In the genomic region with DNA sequence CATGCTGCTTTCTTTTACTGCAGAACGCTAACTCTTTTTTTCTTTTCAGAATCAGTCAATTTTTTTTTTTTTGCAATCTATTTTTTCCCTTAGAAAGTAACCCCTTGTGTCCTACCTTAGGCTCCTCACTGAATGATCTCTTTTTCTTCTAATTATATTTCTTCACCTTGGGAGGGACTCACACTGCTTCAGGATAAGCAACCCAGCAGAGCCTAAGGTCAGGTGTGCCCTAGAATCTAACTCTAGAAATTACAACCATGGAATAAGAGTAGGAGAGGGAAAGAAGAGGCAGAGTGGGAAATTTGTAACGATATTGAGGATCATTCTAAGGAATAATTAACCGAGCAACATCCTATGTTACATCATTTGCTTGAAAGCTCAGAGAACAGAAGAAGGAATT, we compare ENCODE assay signal across 18 cellular contexts.
DNase-seq lines count a peak whose midpoint lies in the region; ATAC-seq and TF ChIP-seq lines count a peak whose summit lies in the region.
"Had no signal": no experiment of that assay in that cellular context is flagged by ENCODE, and none has a peak within 500 bp of the region (broad histone marks: within the 10 kb centered on the region; RNA-seq: fewer than 3 reads in every experiment).

No MANE protein-coding gene starts in this region.

- H3K27me3 Mint-ChIP-seq in H9 (ENCODE audit: low read depth) (no peaks in the 10 kb centered on the region), WTC11 (ENCODE audit: low read depth) (no peaks in the 10 kb centered on the region)
- H3K27me3 Mint-ChIP-seq in stimulated activated naive B cell treated with anti-CD40 and anti-IgM and Interleukin-4, amounts not matched to agents 10 μg/mL and 1 μg/mL and 100 μg/mL, for 72 hours, result no peaks in the 10 kb centered on the region
- H3K27me3 Mint-ChIP-seq in CD8-positive, alpha-beta T cell (ENCODE audit: low read depth), result no peaks in the 10 kb centered on the region
- H3K27me3 Mint-ChIP-seq: CD4-positive, alpha-beta memory T cell had no signal

- no peak overlapping the region for H4K8ac ChIP-seq in H9 (replicated peaks; ENCODE audit: insufficient read length, low read depth, low read length)

- intact Hi-C loops in CD8-positive, alpha-beta T cell (cut with DNase I, micrococcal nuclease), result no loop called here

- no peak overlapping the region for H3K4me2 ChIP-seq in H9 (ENCODE audit: insufficient read depth, insufficient read length, low read length)

- no peak overlapping the region for H4K91ac ChIP-seq in H9 (ENCODE audit: insufficient read length, low read depth, low read length)

- no peak overlapping the region for H3K14ac ChIP-seq in H9 (ENCODE audit: insufficient read depth, low read length)

- no peaks in the 10 kb centered on the region for H3K36me3 Mint-ChIP-seq in H9 (ENCODE audit: insufficient read depth in 1 of 3, low read depth in 3 of 3)
- no peaks in the 10 kb centered on the region for H3K36me3 Mint-ChIP-seq in WTC11
- peaks cover 3 to 11% of the 10 kb centered on the region in 2 donors for H3K36me3 Mint-ChIP-seq in stimulated activated naive B cell treated with anti-CD40 and anti-IgM and Interleukin-4, amounts not matched to agents 10 μg/mL and 1 μg/mL and 100 μg/mL, for 72 hours
- H3K36me3 Mint-ChIP-seq in CD8-positive, alpha-beta T cell, result no peaks in the 10 kb centered on the region
- H3K36me3 Mint-ChIP-seq: CD4-positive, alpha-beta memory T cell had no signal

- H3K79me1 ChIP-seq in H9 (ENCODE audit: insufficient read depth, low read depth, low read length, poor library complexity, severe bottlenecking), result no peaks in the 10 kb centered on the region

- H3K9me3 ChIP-seq in H9 (ENCODE audit: control insufficient read depth, low read depth, low read length) (no peaks in the 10 kb centered on the region), iPS-15b (ENCODE audit: control insufficient read depth, insufficient read depth, low read length) (no peaks in the 10 kb centered on the region)
- no peaks in the 10 kb centered on the region for H3K9me3 ChIP-seq in CD8-positive, alpha-beta T cell (ENCODE audit: low read length)
- H3K9me3 ChIP-seq: BLaER1 treated with 17β-estradiol and CSF1 and Interleukin-3, amounts not matched to agents 10 nM and 100 nM had no signal

- no peaks in the 10 kb centered on the region for H4K20me1 ChIP-seq in H9 (ENCODE audit: control insufficient read depth, insufficient read depth, insufficient read length)
- H4K20me1 ChIP-seq: BLaER1 treated with 17β-estradiol and CSF1 and Interleukin-3, amounts not matched to agents 10 nM and 100 nM had no signal

- H3K36me3 ChIP-seq in iPS-15b (ENCODE audit: control insufficient read depth, insufficient read depth, low read length), result no peaks in the 10 kb centered on the region
- H3K36me3 ChIP-seq in CD8-positive, alpha-beta T cell (ENCODE audit: insufficient read depth, low read length), result no peaks in the 10 kb centered on the region
- H3K36me3 ChIP-seq: BLaER1 treated with 17β-estradiol and CSF1 and Interleukin-3, amounts not matched to agents 10 nM and 100 nM had no signal

- H3K4me1 ChIP-seq in H9 (ENCODE audit: insufficient read depth, low read length) (peaks cover 1% of the 10 kb centered on the region; the same call in 1 of the 2 replicates), iPS-15b (ENCODE audit: control insufficient read depth, insufficient read depth, low read length) (peaks cover 26% of the 10 kb centered on the region)
- no peaks in the 10 kb centered on the region for H3K4me1 ChIP-seq in CD8-positive, alpha-beta T cell (ENCODE audit: insufficient read depth, low read length)

- peak overlapping the region; percentile 5 for H3K4me3 ChIP-seq in iPS-15b (ENCODE audit: low read depth, low read length)
- no peak overlapping the region for H3K4me3 ChIP-seq in CD8-positive, alpha-beta T cell (ENCODE audit: low read depth, low read length)
- H3K4me3 ChIP-seq: BLaER1 treated with 17β-estradiol and CSF1 and Interleukin-3, amounts not matched to agents 10 nM and 100 nM had no signal

- peak overlapping the region; percentile 10 for H2AFZ ChIP-seq in H9 (ENCODE audit: low read length)

- DNase-seq in H9, result no peak
- DNase-seq in WTC11 (ENCODE audit: low spot score), result no peak
- no peak for DNase-seq in stimulated activated naive B cell treated with anti-CD40 and anti-IgM and Interleukin-4, amounts not matched to agents 10 μg/mL and 1 μg/mL and 100 μg/mL, for 72 hours
- no peak for DNase-seq in CD8-positive, alpha-beta T cell
- no peak for DNase-seq in H4 (ENCODE audit: low spot score)
- DNase-seq: ACHN; CD4-positive, alpha-beta memory T cell; Kasumi-1; NCI-H1417 treated with DMSO at 0.1 percent for 48 hours; NCI-H187; NCI-H446; NCI-H526; PC-3; Right ventricle myocardium superior had no signal

- WGBS in H9 (ENCODE audit: extremely low coverage, insufficient read length, low lambda C conversion rate), result no CpG with 5 or more reads among the region's 3 CpGs

- H3K4ac ChIP-seq in H9 (ENCODE audit: low read depth, low read length), result no peak overlapping the region

- no peak overlapping the region for H3K56ac ChIP-seq in H9 (ENCODE audit: insufficient read length, low read depth, low read length)

- H3T11ph ChIP-seq in H9 (ENCODE audit: low read length), result no peak overlapping the region

- H3K4me3 Mint-ChIP-seq in H9, result peak overlapping the region in 1 of 2 experiments; percentile 22; a peak in 1 of 5 replicates
- no peak overlapping the region; the same call in 1 of the 2 replicates for H3K4me3 Mint-ChIP-seq in WTC11
- peak overlapping the region; percentile 22 to 39 for H3K4me3 Mint-ChIP-seq in stimulated activated naive B cell treated with anti-CD40 and anti-IgM and Interleukin-4, amounts not matched to agents 10 μg/mL and 1 μg/mL and 100 μg/mL, for 72 hours
- H3K4me3 Mint-ChIP-seq in CD8-positive, alpha-beta T cell, result no peak overlapping the region
- H3K4me3 Mint-ChIP-seq: CD4-positive, alpha-beta memory T cell had no signal

- H3K9ac ChIP-seq in H9 (ENCODE audit: extremely low read depth, insufficient read length, low read length) (no peak overlapping the region), iPS-15b (ENCODE audit: low read depth, low read length) (peak overlapping the region; percentile 16)
- H3K9ac ChIP-seq: BLaER1 treated with 17β-estradiol and CSF1 and Interleukin-3, amounts not matched to agents 10 nM and 100 nM had no signal

- no peak overlapping the region for H3K27ac ChIP-seq in H9 (ENCODE audit: insufficient read length, low read depth, low read length)
- H3K27ac ChIP-seq in CD8-positive, alpha-beta T cell (ENCODE audit: low read depth, low read length), result no peak overlapping the region
- H3K27ac ChIP-seq: BLaER1 treated with 17β-estradiol and CSF1 and Interleukin-3, amounts not matched to agents 10 nM and 100 nM had no signal

- H2BK15ac ChIP-seq in H9 (ENCODE audit: low read depth, low read length), result no peak overlapping the region

- POLR2A ChIA-PET in WTC11 (lab: Charles Lee), result no interaction called here
- POLR2A ChIA-PET in CD8-positive, alpha-beta T cell (lab: Charles Lee), result no interaction called here

- H3K27me3 ChIP-seq in H9 (ENCODE audit: insufficient read depth, low read length) (no peaks in the 10 kb centered on the region), iPS-15b (ENCODE audit: control insufficient read depth, insufficient read depth, low read length) (no peaks in the 10 kb centered on the region)
- H3K27me3 ChIP-seq in CD8-positive, alpha-beta T cell (ENCODE audit: insufficient read depth, low read length), result no peaks in the 10 kb centered on the region
- H3K27me3 ChIP-seq: BLaER1 treated with 17β-estradiol and CSF1 and Interleukin-3, amounts not matched to agents 10 nM and 100 nM had no signal

- no peak overlapping the region for H2AK5ac ChIP-seq in H9 (ENCODE audit: insufficient read length, low read length)

- H3K27ac Mint-ChIP-seq in H9, result peak overlapping the region; percentile 91 to 97 (median 91)
- peak overlapping the region; percentile 87 for H3K27ac Mint-ChIP-seq in WTC11
- H3K27ac Mint-ChIP-seq in stimulated activated naive B cell treated with anti-CD40 and anti-IgM and Interleukin-4, amounts not matched to agents 10 μg/mL and 1 μg/mL and 100 μg/mL, for 72 hours, result peak overlapping the region; percentile 88
- H3K27ac Mint-ChIP-seq in CD8-positive, alpha-beta T cell, result no peak overlapping the region
- H3K27ac Mint-ChIP-seq: CD4-positive, alpha-beta memory T cell had no signal

- H3K9me3 Mint-ChIP-seq in H9, result no peaks in the 10 kb centered on the region
- no peaks in the 10 kb centered on the region for H3K9me3 Mint-ChIP-seq in WTC11
- no peaks in the 10 kb centered on the region for H3K9me3 Mint-ChIP-seq in stimulated activated naive B cell treated with anti-CD40 and anti-IgM and Interleukin-4, amounts not matched to agents 10 μg/mL and 1 μg/mL and 100 μg/mL, for 72 hours
- no peaks in the 10 kb centered on the region for H3K9me3 Mint-ChIP-seq in CD8-positive, alpha-beta T cell

- no peaks in the 10 kb centered on the region for H3K23me2 ChIP-seq in H9 (ENCODE audit: insufficient read length, low read depth, low read length, poor library complexity, severe bottlenecking)

- H2BK120ac ChIP-seq in H9 (ENCODE audit: low read depth, low read length, poor library complexity, severe bottlenecking), result no peak overlapping the region

- no peak overlapping the region for H3K18ac ChIP-seq in H9 (ENCODE audit: insufficient read length, low read depth, low read length)

- H3K23ac ChIP-seq in H9 (ENCODE audit: insufficient read length, low read depth, low read length), result no peak overlapping the region

- no peaks in the 10 kb centered on the region for H3K79me2 ChIP-seq in H9 (ENCODE audit: insufficient read depth, low read length)

- CTCF ChIA-PET in WTC11 (lab: Charles Lee), result no interaction called here
- CTCF ChIA-PET in CD8-positive, alpha-beta T cell (lab: Charles Lee), result no interaction called here

- ATAC-seq in WTC11 (peak; percentile 65), GM18873 (IDR thresholded peaks at IDR 0.05; ENCODE audit: low FRiP score, unreplicated experiment) (no peak)
- no peak for ATAC-seq in stimulated activated naive B cell treated with anti-CD40 and anti-IgM and Interleukin-4, amounts not matched to agents 10 μg/mL and 1 μg/mL and 100 μg/mL, for 72 hours (replicated peaks)
- no peak for ATAC-seq in CD8-positive, alpha-beta T cell
- ATAC-seq: HCT116, PC-3 had no signal

- peaks cover 39 to 43% of the 10 kb centered on the region in 2 experiments for H3K4me1 Mint-ChIP-seq in H9
- H3K4me1 Mint-ChIP-seq in WTC11, result peaks cover 55% of the 10 kb centered on the region
- H3K4me1 Mint-ChIP-seq in stimulated activated naive B cell treated with anti-CD40 and anti-IgM and Interleukin-4, amounts not matched to agents 10 μg/mL and 1 μg/mL and 100 μg/mL, for 72 hours, result peaks cover 33 to 84% of the 10 kb centered on the region in 2 donors
- H3K4me1 Mint-ChIP-seq in CD8-positive, alpha-beta T cell (ENCODE audit: low read depth), result no peaks in the 10 kb centered on the region
- H3K4me1 Mint-ChIP-seq: CD4-positive, alpha-beta memory T cell had no signal

- H2BK12ac ChIP-seq in H9 (ENCODE audit: insufficient read length, low read depth, low read length), result no peak overlapping the region

- no peak overlapping the region for H2BK5ac ChIP-seq in H9 (ENCODE audit: insufficient read length, low read length)

- H2BK20ac ChIP-seq in H9 (ENCODE audit: low read depth, low read length, poor library complexity, severe bottlenecking), result no peak overlapping the region

- TF ChIP-seq CTCF in H9 (conservative IDR thresholded peaks at IDR 0.05), result no peak
- no peak for TF ChIP-seq CTCF in WTC11 (IDR thresholded peaks at IDR 0.05)
- TF ChIP-seq CTCF in CD8-positive, alpha-beta T cell (IDR thresholded peaks at IDR 0.05), result no peak

- no peak overlapping the region for H4K5ac ChIP-seq in H9 (ENCODE audit: insufficient read length, low read depth, low read length)

Comparison
In these comparisons a context has a peak if more than half of its experiments do, and no peak if none do; other contexts are left out.
1. H3K4me3 Mint-ChIP-seq: peak in stimulated activated naive B cell treated with anti-CD40 and anti-IgM and Interleukin-4, amounts not matched to agents 10 μg/mL and 1 μg/mL and 100 μg/mL, for 72 hours (2 of 2); none in WTC11 (single experiment) and CD8-positive, alpha-beta T cell (single experiment).